ENCODE assay signal across 9 cellular contexts in the genomic region with DNA sequence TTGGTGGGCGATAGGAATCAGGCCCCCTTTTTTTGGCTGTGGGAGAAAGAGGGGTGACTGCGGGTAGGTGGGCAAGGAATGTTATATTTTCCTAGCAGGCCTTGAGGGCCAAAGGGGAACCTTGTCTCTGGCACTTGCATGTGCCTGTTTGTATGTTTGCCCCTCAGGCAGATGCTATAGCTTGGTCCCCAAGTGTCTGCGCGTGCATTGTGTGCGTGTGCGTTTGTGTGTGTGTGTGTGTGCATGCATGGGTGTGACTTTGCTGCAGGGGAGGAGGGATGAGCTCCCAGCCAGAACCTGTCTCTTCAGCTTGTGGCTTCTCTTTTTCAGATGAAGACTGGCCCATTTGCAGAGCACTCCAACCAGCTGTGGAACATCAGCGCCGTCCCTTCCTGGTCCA. TPM values are rescaled to one million over a fixed set of nuclear protein-coding genes. Genes with fewer than 3 reads are reported as not detected.
DNase-seq lines count a peak whose midpoint lies in the region; ATAC-seq and TF ChIP-seq lines count a peak whose summit lies in the region.
"Had no signal": no experiment of that assay in that cellular context is flagged by ENCODE, and none has a peak within 500 bp of the region (broad histone marks: within the 10 kb centered on the region; RNA-seq: fewer than 3 reads in every experiment).

No MANE protein-coding gene starts in this region.

- H3K27ac Mint-ChIP-seq in activated T-helper 2 cell treated with anti-CD3 and anti-CD28 coated beads, Interferon-gamma antibody, Interleukin-2, Interleukin-4, amounts not matched to agents 10 μg/mL and 5 μg/mL and 100 μg/mL, durations not matched to agents 14 hours and 24 hours and 36 hours, result peak overlapping the region; percentile 52
- peak overlapping the region in 5 of 6 donors; percentile 7 to 95 (median 81) for H3K27ac Mint-ChIP-seq in immature natural killer cell
- peak overlapping the region; percentile 99 for H3K27ac Mint-ChIP-seq in stimulated activated memory B cell treated with anti-CD40 and anti-IgM and Interleukin-4, amounts not matched to agents 10 μg/mL and 1 μg/mL and 100 μg/mL, for 72 hours

- H3K36me3 Mint-ChIP-seq in activated T-helper 2 cell treated with anti-CD3 and anti-CD28 coated beads, Interferon-gamma antibody, Interleukin-2, Interleukin-4, amounts not matched to agents 10 μg/mL and 5 μg/mL and 100 μg/mL, durations not matched to agents 14 hours and 24 hours and 36 hours (ENCODE audit: low read depth), result peaks cover 26% of the 10 kb centered on the region
- H3K36me3 Mint-ChIP-seq in immature natural killer cell, result peaks cover 3 to 14% (median 4%) of the 10 kb centered on the region in 3 donors
- H3K36me3 Mint-ChIP-seq in stimulated activated memory B cell treated with anti-CD40 and anti-IgM and Interleukin-4, amounts not matched to agents 10 μg/mL and 1 μg/mL and 100 μg/mL, for 72 hours, result peaks cover 33% of the 10 kb centered on the region

- no peak for ATAC-seq in stimulated activated memory B cell treated with anti-CD40 and anti-IgM and Interleukin-4, amounts not matched to agents 10 μg/mL and 1 μg/mL and 100 μg/mL, for 72 hours
- ATAC-seq in GM18909 (IDR thresholded peaks at IDR 0.05; ENCODE audit: poor library complexity, unreplicated experiment) (no peak), HG03095 (IDR thresholded peaks at IDR 0.05; ENCODE audit: unreplicated experiment) (no peak), HG03571 (IDR thresholded peaks at IDR 0.05; ENCODE audit: unreplicated experiment) (no peak)

- H3K4me3 ChIP-seq in HEK293 (ENCODE audit: low read depth, low read length), result no peak overlapping the region

- peaks cover 37% of the 10 kb centered on the region for H3K4me1 Mint-ChIP-seq in activated T-helper 2 cell treated with anti-CD3 and anti-CD28 coated beads, Interferon-gamma antibody, Interleukin-2, Interleukin-4, amounts not matched to agents 10 μg/mL and 5 μg/mL and 100 μg/mL, durations not matched to agents 14 hours and 24 hours and 36 hours (ENCODE audit: low read depth)
- H3K4me1 Mint-ChIP-seq in immature natural killer cell, result peaks cover 22 to 33% of the 10 kb centered on the region in 2 donors
- peaks cover 61% of the 10 kb centered on the region for H3K4me1 Mint-ChIP-seq in stimulated activated memory B cell treated with anti-CD40 and anti-IgM and Interleukin-4, amounts not matched to agents 10 μg/mL and 1 μg/mL and 100 μg/mL, for 72 hours

- intact Hi-C loops in activated T-helper 2 cell treated with anti-CD3 and anti-CD28 coated beads, Interferon-gamma antibody, Interleukin-2, Interleukin-4, amounts not matched to agents 10 μg/mL and 5 μg/mL and 100 μg/mL, durations not matched to agents 14 hours and 24 hours and 36 hours (cut with micrococcal nuclease), result no loop called here

- H3K4me3 Mint-ChIP-seq in activated T-helper 2 cell treated with anti-CD3 and anti-CD28 coated beads, Interferon-gamma antibody, Interleukin-2, Interleukin-4, amounts not matched to agents 10 μg/mL and 5 μg/mL and 100 μg/mL, durations not matched to agents 14 hours and 24 hours and 36 hours (ENCODE audit: low read depth), result no peak overlapping the region
- no peak overlapping the region for H3K4me3 Mint-ChIP-seq in immature natural killer cell
- peak overlapping the region; percentile 46 for H3K4me3 Mint-ChIP-seq in stimulated activated memory B cell treated with anti-CD40 and anti-IgM and Interleukin-4, amounts not matched to agents 10 μg/mL and 1 μg/mL and 100 μg/mL, for 72 hours

- DNase-seq in activated T-helper 2 cell treated with anti-CD3 and anti-CD28 coated beads, Interferon-gamma antibody, Interleukin-2, Interleukin-4, amounts not matched to agents 10 μg/mL and 5 μg/mL and 100 μg/mL, durations not matched to agents 14 hours and 24 hours and 36 hours (ENCODE audit: low spot score), result no peak
- DNase-seq in immature natural killer cell (no peak), occipital lobe (lab: John Stamatoyannopoulos, UW) (no peak)
- DNase-seq: activated CD8-positive, alpha-beta memory T cell treated with anti-CD3 and anti-CD28 coated beads, Interleukin-2, amount 50 U/mL, for 48 hours had no signal

- no peak overlapping the region for H3K27ac ChIP-seq in HEK293 (ENCODE audit: extremely low read depth, low read depth, low read length)

- peaks cover 0 to 43% of the 10 kb centered on the region in 2 experiments; a peak in 2 of 3 replicates for H3K36me3 ChIP-seq in HEK293 (ENCODE audit: control insufficient read depth in 2 of 2, insufficient read depth in 1 of 2, low read length in 2 of 2)

- no peak for TF ChIP-seq CTCF in HEK293 (tag by site-specific recombination; IDR thresholded peaks at IDR 0.05)

- CTCF ChIA-PET in HEK293 (lab: Yijun Ruan, JAX), result interaction anchor here (0.6 to 23.6 kb wide), 23 partner anchors 10 to 939 kb away, joined by 3 to 507 read pairs (median 5); a partner anchor contains a TSS

- no peaks in the 10 kb centered on the region for H3K27me3 Mint-ChIP-seq in activated T-helper 2 cell treated with anti-CD3 and anti-CD28 coated beads, Interferon-gamma antibody, Interleukin-2, Interleukin-4, amounts not matched to agents 10 μg/mL and 5 μg/mL and 100 μg/mL, durations not matched to agents 14 hours and 24 hours and 36 hours (ENCODE audit: low read depth)
- H3K27me3 Mint-ChIP-seq in immature natural killer cell (ENCODE audit: low read depth in 3 of 3), result peaks cover 0 to 6% (median 0%) of the 10 kb centered on the region in 3 donors
- no peaks in the 10 kb centered on the region for H3K27me3 Mint-ChIP-seq in stimulated activated memory B cell treated with anti-CD40 and anti-IgM and Interleukin-4, amounts not matched to agents 10 μg/mL and 1 μg/mL and 100 μg/mL, for 72 hours

- POLR2A ChIA-PET in HEK293 (lab: Yijun Ruan, JAX), result interaction anchor here (0.6 to 1.7 kb wide), 4 partner anchors 32 to 553 kb away, joined by 3 to 7 read pairs (median 5); a partner anchor contains a TSS

- no peaks in the 10 kb centered on the region for H3K9me3 Mint-ChIP-seq in activated T-helper 2 cell treated with anti-CD3 and anti-CD28 coated beads, Interferon-gamma antibody, Interleukin-2, Interleukin-4, amounts not matched to agents 10 μg/mL and 5 μg/mL and 100 μg/mL, durations not matched to agents 14 hours and 24 hours and 36 hours
- H3K9me3 Mint-ChIP-seq in immature natural killer cell, result no peaks in the 10 kb centered on the region
- H3K9me3 Mint-ChIP-seq in stimulated activated memory B cell treated with anti-CD40 and anti-IgM and Interleukin-4, amounts not matched to agents 10 μg/mL and 1 μg/mL and 100 μg/mL, for 72 hours, result no peaks in the 10 kb centered on the region

- H3K9me3 ChIP-seq in HEK293 (ENCODE audit: control insufficient read depth, insufficient read depth, low read depth, low read length), result no peaks in the 10 kb centered on the region

- H3K4me1 ChIP-seq in HEK293 (ENCODE audit: control insufficient read depth, insufficient read depth, low read length), result peaks cover 13% of the 10 kb centered on the region

TF ChIP-seq in HEK293, 187 proteins besides CTCF, POLR2A, EP300 and RAD21:
- TF ChIP-seq, protein P1, sequence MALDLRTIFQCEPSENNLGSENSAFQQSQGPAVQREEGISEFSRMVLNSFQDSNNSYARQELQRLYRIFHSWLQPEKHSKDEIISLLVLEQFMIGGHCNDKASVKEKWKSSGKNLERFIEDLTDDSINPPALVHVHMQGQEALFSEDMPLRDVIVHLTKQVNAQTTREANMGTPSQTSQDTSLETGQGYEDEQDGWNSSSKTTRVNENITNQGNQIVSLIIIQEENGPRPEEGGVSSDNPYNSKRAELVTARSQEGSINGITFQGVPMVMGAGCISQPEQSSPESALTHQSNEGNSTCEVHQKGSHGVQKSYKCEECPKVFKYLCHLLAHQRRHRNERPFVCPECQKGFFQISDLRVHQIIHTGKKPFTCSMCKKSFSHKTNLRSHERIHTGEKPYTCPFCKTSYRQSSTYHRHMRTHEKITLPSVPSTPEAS (tag by site-specific recombination; IDR thresholded peaks at IDR 0.05), result peak; percentile 83
- TF ChIP-seq, protein P2, sequence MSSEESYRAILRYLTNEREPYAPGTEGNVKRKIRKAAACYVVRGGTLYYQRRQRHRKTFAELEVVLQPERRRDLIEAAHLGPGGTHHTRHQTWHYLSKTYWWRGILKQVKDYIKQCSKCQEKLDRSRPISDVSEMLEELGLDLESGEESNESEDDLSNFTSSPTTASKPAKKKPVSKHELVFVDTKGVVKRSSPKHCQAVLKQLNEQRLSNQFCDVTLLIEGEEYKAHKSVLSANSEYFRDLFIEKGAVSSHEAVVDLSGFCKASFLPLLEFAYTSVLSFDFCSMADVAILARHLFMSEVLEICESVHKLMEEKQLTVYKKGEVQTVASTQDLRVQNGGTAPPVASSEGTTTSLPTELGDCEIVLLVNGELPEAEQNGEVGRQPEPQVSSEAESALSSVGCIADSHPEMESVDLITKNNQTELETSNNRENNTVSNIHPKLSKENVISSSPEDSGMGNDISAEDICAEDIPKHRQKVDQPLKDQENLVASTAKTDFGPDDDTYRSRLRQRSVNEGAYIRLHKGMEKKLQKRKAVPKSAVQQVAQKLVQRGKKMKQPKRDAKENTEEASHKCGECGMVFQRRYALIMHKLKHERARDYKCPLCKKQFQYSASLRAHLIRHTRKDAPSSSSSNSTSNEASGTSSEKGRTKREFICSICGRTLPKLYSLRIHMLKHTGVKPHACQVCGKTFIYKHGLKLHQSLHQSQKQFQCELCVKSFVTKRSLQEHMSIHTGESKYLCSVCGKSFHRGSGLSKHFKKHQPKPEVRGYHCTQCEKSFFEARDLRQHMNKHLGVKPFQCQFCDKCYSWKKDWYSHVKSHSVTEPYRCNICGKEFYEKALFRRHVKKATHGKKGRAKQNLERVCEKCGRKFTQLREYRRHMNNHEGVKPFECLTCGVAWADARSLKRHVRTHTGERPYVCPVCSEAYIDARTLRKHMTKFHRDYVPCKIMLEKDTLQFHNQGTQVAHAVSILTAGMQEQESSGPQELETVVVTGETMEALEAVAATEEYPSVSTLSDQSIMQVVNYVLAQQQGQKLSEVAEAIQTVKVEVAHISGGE (tag by site-specific recombination; conservative IDR thresholded peaks at IDR 0.05; ENCODE audit: low read depth), result no peak

RNA-seq across cellular contexts. Expression of a gene that starts 30.9 kb away (rescaled TPM):
- 106 and 112 TPM in 2 replicates for total RNA-seq in activated T-helper 2 cell treated with anti-CD3 and anti-CD28 coated beads, Interferon-gamma antibody, Interleukin-2, Interleukin-4, amounts not matched to agents 10 μg/mL and 5 μg/mL and 100 μg/mL, durations not matched to agents 14 hours and 24 hours and 36 hours
- 10 to 100 TPM; 16.8 to 19.1 (median 19.0) TPM for polyA plus RNA-seq in immature natural killer cell
- total RNA-seq in occipital lobe, result 57.9 TPM

RNA-seq across cellular contexts. Expression of a gene that starts 31.5 kb away (rescaled TPM):
- 13.6 and 14.3 TPM in 2 replicates for total RNA-seq in activated T-helper 2 cell treated with anti-CD3 and anti-CD28 coated beads, Interferon-gamma antibody, Interleukin-2, Interleukin-4, amounts not matched to agents 10 μg/mL and 5 μg/mL and 100 μg/mL, durations not matched to agents 14 hours and 24 hours and 36 hours
- polyA plus RNA-seq in immature natural killer cell, result 10 to 100 TPM in 2 of 3 donors, 1 to 10 TPM in 1; 9.8 to 22.4 (median 16.7) TPM
- 13.6 TPM for total RNA-seq in occipital lobe

RNA-seq across cellular contexts. Expression of a gene that starts 35.9 kb away (rescaled TPM):
- 8.6 and 9.3 TPM in 2 replicates for total RNA-seq in activated T-helper 2 cell treated with anti-CD3 and anti-CD28 coated beads, Interferon-gamma antibody, Interleukin-2, Interleukin-4, amounts not matched to agents 10 μg/mL and 5 μg/mL and 100 μg/mL, durations not matched to agents 14 hours and 24 hours and 36 hours
- polyA plus RNA-seq in immature natural killer cell, result 1 to 10 TPM in 1 of 3 donors, under 1 TPM in 2; 0.15 to 1.1 (median 0.16) TPM
- total RNA-seq in occipital lobe, result 44.3 TPM
